9 cellular contexts compared by ENCODE assay signal in genomic region chr3:55160241-55160877, GRCh38.
A peak's percentile ranks its signal among the peaks of the same experiment; 100 is the strongest.
DNase-seq lines count a peak whose midpoint lies in the region; ATAC-seq and TF ChIP-seq lines count a peak whose summit lies in the region.
"Had no signal": no experiment of that assay in that cellular context is flagged by ENCODE, and none has a peak within 500 bp of the region (broad histone marks: within the 10 kb centered on the region; RNA-seq: fewer than 3 reads in every experiment).

No MANE protein-coding gene starts in this region.

- H3K36me3 ChIP-seq in mesodermal cell (ENCODE audit: control insufficient read depth, insufficient read depth, low read length) = no peaks in the 10 kb centered on the region
- no peaks in the 10 kb centered on the region for H3K36me3 ChIP-seq in uterus

- peak; percentile 85 for ATAC-seq in HG02981 (IDR thresholded peaks at IDR 0.05; ENCODE audit: unreplicated experiment)
- ATAC-seq in stimulated activated naive CD8-positive, alpha-beta T cell treated with anti-CD3 and anti-CD28 coated beads, Interleukin-15, Interleukin-2, amounts not matched to agents 100 U/mL and 50 U/mL, for 24 hours = no peak
- ATAC-seq in WTC11 = no peak

- H3K27ac ChIP-seq in mesodermal cell (ENCODE audit: low read depth, low read length, severe bottlenecking) (peak overlapping the region; percentile 96), uterus (no peak overlapping the region)
- H3K27ac ChIP-seq: HL-60 had no signal

- H3K27me3 Mint-ChIP-seq in WTC11 (ENCODE audit: low read depth) = no peaks in the 10 kb centered on the region

- peaks cover 25% of the 10 kb centered on the region for H3K4me1 ChIP-seq in mesodermal cell (ENCODE audit: control insufficient read depth, insufficient read depth, low read length, poor library complexity, severe bottlenecking)
- no peaks in the 10 kb centered on the region for H3K4me1 ChIP-seq in uterus

- H3K27me3 ChIP-seq in uterus = no peaks in the 10 kb centered on the region

- peak; percentile 100 for DNase-seq in GM04504 (ENCODE audit: low read depth)
- DNase-seq in NCI-H345 treated with DMSO at 0.1 percent for 48 hours (lab: John Stamatoyannopoulos, UW; ENCODE audit: unreplicated experiment) = no peak
- no peak for DNase-seq in uterus
- no peak for DNase-seq in stimulated activated naive CD8-positive, alpha-beta T cell treated with anti-CD3 and anti-CD28 coated beads, Interleukin-15, Interleukin-2, amounts not matched to agents 100 U/mL and 50 U/mL, for 24 hours
- no peak for DNase-seq in WTC11 (ENCODE audit: low spot score)

- H3K4me3 ChIP-seq in WI38 (ENCODE audit: low read depth, low read length) (peak overlapping the region; percentile 17; the same call in 1 of the 2 replicates), mesodermal cell (ENCODE audit: extremely low read depth, insufficient read depth, low read length, poor library complexity, severe bottlenecking) (no peak overlapping the region), uterus (no peak overlapping the region)

- H3K9me3 ChIP-seq in mesodermal cell (ENCODE audit: control insufficient read depth, low read length) (no peaks in the 10 kb centered on the region), uterus (no peaks in the 10 kb centered on the region)

- no peaks in the 10 kb centered on the region for H3K36me3 Mint-ChIP-seq in WTC11

- intact Hi-C loops in uterus (cut with DNase I; ENCODE audit: low total_unique reads) = no loop called here

- H3K4me1 Mint-ChIP-seq in WTC11 = peaks cover 6% of the 10 kb centered on the region

- H3K4me3 Mint-ChIP-seq in WTC11 = no peak overlapping the region

- no peak for TF ChIP-seq CTCF in WI38 (IDR thresholded peaks at IDR 0.05; ENCODE audit: low read depth, low read length)
- TF ChIP-seq CTCF in uterus (IDR thresholded peaks at IDR 0.05) = no peak
- no peak for TF ChIP-seq CTCF in WTC11 (IDR thresholded peaks at IDR 0.05)

- CTCF ChIA-PET in WTC11 (lab: Charles Lee) = no interaction called here

- no peak overlapping the region for H3K27ac Mint-ChIP-seq in WTC11

- H3K9me3 Mint-ChIP-seq in WTC11 = no peaks in the 10 kb centered on the region

- WGBS in mesodermal cell (ENCODE audit: insufficient coverage in 2 of 2), 2 experiments = 74 to 78% methylated on average over 4 to 7 of the region's 12 CpGs

- POLR2A ChIA-PET in WTC11 (lab: Charles Lee) = no interaction called here

- no peak for TF ChIP-seq POLR2A in uterus (IDR thresholded peaks at IDR 0.05)

TF ChIP-seq in WTC11, 78 proteins besides CTCF, POLR2A, EP300 and RAD21:
- TF ChIP-seq ATF2 (CRISPR knock-in tag; IDR thresholded peaks at IDR 0.05; ENCODE audit: borderline replicate concordance, low read depth) (no peak), EMX1 (CRISPR knock-in tag; IDR thresholded peaks at IDR 0.05) (no peak), RORB (CRISPR knock-in tag; IDR thresholded peaks at IDR 0.05) (no peak), TCF7 (CRISPR knock-in tag; IDR thresholded peaks at IDR 0.05; ENCODE audit: low read depth) (no peak), FOXJ3 (CRISPR knock-in tag; IDR thresholded peaks at IDR 0.05; ENCODE audit: borderline replicate concordance) (no peak), ZNF121 (CRISPR knock-in tag; IDR thresholded peaks at IDR 0.05) (no peak), ETV6 (CRISPR knock-in tag; IDR thresholded peaks at IDR 0.05) (no peak), ZNF317 (CRISPR knock-in tag; IDR thresholded peaks at IDR 0.05; ENCODE audit: borderline replicate concordance, low read depth) (no peak), NR2C2 (CRISPR knock-in tag; IDR thresholded peaks at IDR 0.05) (no peak), IRF2 (CRISPR knock-in tag; IDR thresholded peaks at IDR 0.05; ENCODE audit: borderline replicate concordance, low read depth) (no peak), MAX (CRISPR knock-in tag; IDR thresholded peaks at IDR 0.05) (no peak), MXD4 (CRISPR knock-in tag; IDR thresholded peaks at IDR 0.05; ENCODE audit: borderline replicate concordance) (no peak), ZMAT4 (CRISPR knock-in tag; IDR thresholded peaks at IDR 0.05) (no peak), NFE2L1 (CRISPR knock-in tag; IDR thresholded peaks at IDR 0.05) (no peak), NR3C1 (CRISPR knock-in tag; conservative IDR thresholded peaks at IDR 0.05; ENCODE audit: low read depth) (no peak), PRRX2 (CRISPR knock-in tag; IDR thresholded peaks at IDR 0.05) (no peak), STAT6 (CRISPR knock-in tag; conservative IDR thresholded peaks at IDR 0.05; ENCODE audit: low read depth) (no peak), JUN (CRISPR knock-in tag; IDR thresholded peaks at IDR 0.05) (no peak), USF1 (CRISPR knock-in tag; IDR thresholded peaks at IDR 0.05) (no peak), GABPB1 (CRISPR knock-in tag; IDR thresholded peaks at IDR 0.05) (no peak)
